Comparison of ENCODE assay signal across 1 cellular context in the genomic region with DNA sequence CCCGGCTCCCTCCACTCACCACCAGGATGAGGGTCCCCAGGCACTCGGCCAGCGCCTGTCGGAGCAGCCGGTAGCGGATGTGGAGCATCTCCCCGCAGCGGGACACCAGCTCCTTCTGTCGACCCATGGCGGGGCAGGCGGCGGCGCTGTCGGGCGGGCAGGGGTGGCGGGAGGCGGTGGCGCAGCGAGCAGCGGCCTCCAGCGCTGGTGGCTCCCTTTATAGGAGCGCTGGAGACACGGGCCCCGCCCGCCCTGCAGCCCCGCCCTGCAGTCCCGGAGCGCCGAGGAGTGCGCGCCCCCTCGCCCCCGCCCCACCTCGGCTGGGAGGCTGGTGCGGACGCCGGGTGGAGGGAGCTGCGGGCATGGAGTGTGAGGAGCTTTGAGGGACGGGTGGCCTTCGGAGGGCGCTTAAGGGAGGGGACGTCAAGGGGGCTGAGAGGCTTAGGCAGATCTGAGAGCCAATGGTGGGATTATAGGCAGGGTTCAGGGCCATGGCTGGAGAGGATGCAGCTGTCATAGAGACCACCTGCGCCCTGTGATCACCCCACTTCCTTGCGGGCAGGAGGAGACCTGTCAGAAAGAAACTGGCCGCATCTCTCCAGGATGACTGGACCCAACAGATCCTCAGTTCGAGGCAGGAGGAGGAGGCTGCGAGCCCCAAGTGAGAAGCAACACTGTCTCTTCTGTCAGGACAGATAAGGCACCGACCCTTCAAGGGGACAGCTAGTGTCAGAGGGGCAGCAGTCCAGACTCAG.
TF ChIP-seq lines count a peak whose summit lies in the region.

A gene (minus strand): TSS at position 190 of the 755 bp plus-strand sequence. CDS start 63 bp downstream, at position 127.

TF ChIP-seq in H1, 55 proteins besides CTCF, POLR2A, EP300 and RAD21 (continued from another document):
- TF ChIP-seq, protein P1, sequence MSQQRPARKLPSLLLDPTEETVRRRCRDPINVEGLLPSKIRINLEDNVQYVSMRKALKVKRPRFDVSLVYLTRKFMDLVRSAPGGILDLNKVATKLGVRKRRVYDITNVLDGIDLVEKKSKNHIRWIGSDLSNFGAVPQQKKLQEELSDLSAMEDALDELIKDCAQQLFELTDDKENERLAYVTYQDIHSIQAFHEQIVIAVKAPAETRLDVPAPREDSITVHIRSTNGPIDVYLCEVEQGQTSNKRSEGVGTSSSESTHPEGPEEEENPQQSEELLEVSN (IDR thresholded peaks at IDR 0.05), result peak; percentile 46; the same call in 1 of the 2 replicates
- TF ChIP-seq CTBP2 (IDR thresholded peaks at IDR 0.05; ENCODE audit: borderline replicate concordance, insufficient read depth, insufficient read length, low read length) (peak; percentile 79), EGR1 (IDR thresholded peaks at IDR 0.05; ENCODE audit: borderline replicate concordance, low read depth, low read length) (peak; percentile 24; the same call in 1 of the 2 replicates), RBBP5 (IDR thresholded peaks at IDR 0.05; ENCODE audit: borderline replicate concordance, low read depth, low read length) (peak; percentile 84; the same call in 1 of the 2 replicates), SAP30 (IDR thresholded peaks at IDR 0.05; ENCODE audit: insufficient read depth, insufficient replicate concordance, low read length) (peak; percentile 53), HDAC2 (IDR thresholded peaks at IDR 0.05; ENCODE audit: borderline replicate concordance in 1 of 2, low read depth in 2 of 2, low read length in 2 of 2) (0 out of 4 replicates have a peak, but pooled peaks of 1 of the 2 experiments have one; percentile 56), SRF (IDR thresholded peaks at IDR 0.05; ENCODE audit: low read depth, low read length) (no peak), KDM4A (IDR thresholded peaks at IDR 0.05; ENCODE audit: low read depth, low read length, severe bottlenecking) (peak; percentile 64), EZH2 (IDR thresholded peaks at IDR 0.05; ENCODE audit: low read depth, low read length, severe bottlenecking) (no peak), ASH2L (IDR thresholded peaks at IDR 0.05; ENCODE audit: low read length) (peak; percentile 9)
- TF ChIP-seq, protein P2, sequence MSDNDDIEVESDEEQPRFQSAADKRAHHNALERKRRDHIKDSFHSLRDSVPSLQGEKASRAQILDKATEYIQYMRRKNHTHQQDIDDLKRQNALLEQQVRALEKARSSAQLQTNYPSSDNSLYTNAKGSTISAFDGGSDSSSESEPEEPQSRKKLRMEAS (IDR thresholded peaks at IDR 0.05), result peak; percentile 72
